In genomic region chr4:85573270-85573669, GRCh38 we compare ENCODE assay signal across 23 cellular contexts.
"Had no signal": no experiment of that assay in that cellular context is flagged by ENCODE, and none has a peak within 500 bp of the region (broad histone marks: within the 10 kb centered on the region; RNA-seq: fewer than 3 reads in every experiment).

No MANE protein-coding gene starts in this region.

- H3K36me3 ChIP-seq: ascending aorta, colonic mucosa, gastroesophageal sphincter, sigmoid colon, upper lobe of left lung had no signal

- H3K4me1 Mint-ChIP-seq: activated T-helper 17 cell treated with anti-CD3 and anti-CD28 coated beads, Interleukin-2, amount 50 U/mL, for 72 hours; nephron progenitor cell had no signal

- H3K27me3 ChIP-seq: ascending aorta, colonic mucosa, dorsolateral prefrontal cortex, gastroesophageal sphincter, heart right ventricle, pancreas, sigmoid colon, upper lobe of left lung had no signal

- H3K4me1 ChIP-seq: ascending aorta, colonic mucosa, gastroesophageal sphincter, pancreas, sigmoid colon, upper lobe of left lung had no signal

- DNase-seq: activated CD8-positive, alpha-beta memory T cell treated with anti-CD3 and anti-CD28 coated beads, Interleukin-2, amount 50 U/mL, for 4 hours; activated T-cell treated with anti-CD3 and anti-CD28 coated beads, Interleukin-2, amount 50 U/mL, for 24 hours; colonic mucosa; dorsolateral prefrontal cortex; effector memory CD8-positive, alpha-beta T cell; heart right ventricle; islet precursor cell; nephron progenitor cell; pancreas; sigmoid colon; stimulated activated CD4-positive, alpha-beta T cell treated with anti-CD3 and anti-CD28 coated beads, Interleukin-2, amount 100 ng/mL, for 48 hours; stimulated activated naive CD4-positive, alpha-beta T cell; T1000 had no signal

- H3K4me3 ChIP-seq: ascending aorta, colonic mucosa, dorsolateral prefrontal cortex, gastroesophageal sphincter, heart right ventricle, lung, pancreas, sigmoid colon, upper lobe of left lung had no signal

- H3K27ac ChIP-seq: ascending aorta, colonic mucosa, dorsolateral prefrontal cortex, gastroesophageal sphincter, heart right ventricle, pancreas, sigmoid colon, upper lobe of left lung had no signal

- H3K27ac Mint-ChIP-seq: activated naive CD4-positive, alpha-beta T cell treated with anti-CD3 and anti-CD28 coated beads, Interleukin-2, amount 50 U/mL, for 72 hours; activated T-cell treated with anti-CD3 and anti-CD28 coated beads, Interleukin-2, amount 50 U/mL, for 24 hours; activated T-helper 17 cell treated with anti-CD3 and anti-CD28 coated beads, Interleukin-2, amount 50 U/mL, for 72 hours; effector memory CD8-positive, alpha-beta T cell; mesothelial cell of epicardium; nephron progenitor cell; T-helper 1 cell treated with Interleukin-12 subunit alpha and Interleukin-12 subunit beta and Interleukin-4 antibody, amounts not matched to agents 30 μg/mL and 1 μg/mL, for 36 hours; WTC11 had no signal

- H3K4me3 Mint-ChIP-seq: activated T-cell treated with anti-CD3 and anti-CD28 coated beads, Interleukin-2, amount 50 U/mL, for 24 hours; activated T-helper 17 cell treated with anti-CD3 and anti-CD28 coated beads, Interleukin-2, amount 50 U/mL, for 72 hours; effector memory CD8-positive, alpha-beta T cell; mesothelial cell of epicardium; nephron progenitor cell; T-helper 1 cell treated with Interleukin-12 subunit alpha and Interleukin-12 subunit beta and Interleukin-4 antibody, amounts not matched to agents 30 μg/mL and 1 μg/mL, for 36 hours; WTC11 had no signal

- H3K9me3 ChIP-seq: ascending aorta, colonic mucosa, gastroesophageal sphincter, heart right ventricle, pancreas, sigmoid colon, upper lobe of left lung had no signal

- H3K36me3 Mint-ChIP-seq: activated naive CD4-positive, alpha-beta T cell treated with anti-CD3 and anti-CD28 coated beads, Interleukin-2, amount 50 U/mL, for 72 hours; mesothelial cell of epicardium; WTC11 had no signal

- ATAC-seq: activated naive CD4-positive, alpha-beta T cell treated with anti-CD3 and anti-CD28 coated beads, Interleukin-2, amount 50 U/mL, for 72 hours; activated T-helper 17 cell treated with anti-CD3 and anti-CD28 coated beads, Interleukin-2, amount 50 U/mL, for 72 hours; effector memory CD8-positive, alpha-beta T cell; esophagus mucosa; gastroesophageal sphincter; pancreas; WTC11 had no signal

- H3K27me3 Mint-ChIP-seq: activated T-cell treated with anti-CD3 and anti-CD28 coated beads, Interleukin-2, amount 50 U/mL, for 24 hours; activated T-helper 17 cell treated with anti-CD3 and anti-CD28 coated beads, Interleukin-2, amount 50 U/mL, for 72 hours; effector memory CD8-positive, alpha-beta T cell had no signal

- H3K9me3 Mint-ChIP-seq: activated T-cell treated with anti-CD3 and anti-CD28 coated beads, Interleukin-2, amount 50 U/mL, for 24 hours; mesothelial cell of epicardium; nephron progenitor cell; T-helper 1 cell treated with Interleukin-12 subunit alpha and Interleukin-12 subunit beta and Interleukin-4 antibody, amounts not matched to agents 30 μg/mL and 1 μg/mL, for 36 hours; WTC11 had no signal
